In genomic region chr13:22801402-22802003, GRCh38 we compare ENCODE assay signal across 12 cellular contexts.
DNase-seq lines count a peak whose midpoint lies in the region; ATAC-seq, FAIRE-seq and TF ChIP-seq lines count a peak whose summit lies in the region.
"Had no signal": no experiment of that assay in that cellular context is flagged by ENCODE, and none has a peak within 500 bp of the region (broad histone marks: within the 10 kb centered on the region; RNA-seq: fewer than 3 reads in every experiment).

No MANE protein-coding gene starts in this region.

- no peak for TF ChIP-seq POLR2A in testis (IDR thresholded peaks at IDR 0.05)

- ATAC-seq in PC-3, result no peak

- BruUV-seq in PC-3 (replicated peaks; lab: Mats Ljungman, UMichigan), result no TSS peak

- intact Hi-C loops in PC-3 (cut with micrococcal nuclease), result loop anchor here (1.0 kb wide), 2 partner anchors 219 to 518 kb away; no protein-coding TSS in a partner anchor
- intact Hi-C loops in testis (cut with DNase I; ENCODE audit: low total_unique reads), result no loop called here

- H3K9me3 ChIP-seq in PC-3 (ENCODE audit: low read length) (no peaks in the 10 kb centered on the region), testis (no peaks in the 10 kb centered on the region)
- no peaks in the 10 kb centered on the region for H3K9me3 ChIP-seq in effector memory CD4-positive, alpha-beta T cell (ENCODE audit: control insufficient read depth, low read length)
- H3K9me3 ChIP-seq: BLaER1 had no signal

- H3K27me3 ChIP-seq in PC-3 (ENCODE audit: low read length), result peaks cover 26% of the 10 kb centered on the region; the same call in 1 of the 2 replicates
- H3K27me3 ChIP-seq in testis, result no peaks in the 10 kb centered on the region
- H3K27me3 ChIP-seq in effector memory CD4-positive, alpha-beta T cell (replicated peaks; ENCODE audit: control insufficient read depth, insufficient read depth, low read length, poor library complexity, severe bottlenecking), result no peaks in the 10 kb centered on the region
- H3K27me3 ChIP-seq: BLaER1 had no signal

- no peak overlapping the region for H3K9ac ChIP-seq in PC-3 (ENCODE audit: low read length)
- H3K9ac ChIP-seq: BLaER1 had no signal

- no peaks in the 10 kb centered on the region for H3F3A ChIP-seq in PC-3 (ENCODE audit: low read length, unreplicated experiment)

- DNase-seq in SIG-M5 treated with dmso at 0.1 percent for 504 hours (lab: John Stamatoyannopoulos, UW; ENCODE audit: unreplicated experiment), result peak; percentile 39
- no peak for DNase-seq in SIG-M5 (lab: John Stamatoyannopoulos, UW)
- no peak for DNase-seq in PC-3
- peak; percentile 30 for DNase-seq in fibroblast of villous mesenchyme (ENCODE audit: low read depth)
- peak; percentile 38 for DNase-seq in testis
- DNase-seq in effector memory CD4-positive, alpha-beta T cell, result no peak
- no peak for DNase-seq in NCI-H1436 treated with DMSO at 0.1 percent for 48 hours (lab: John Stamatoyannopoulos, UW)
- no peak for DNase-seq in GM19239 (ENCODE audit: insufficient read length, low spot score)
- DNase-seq: stimulated activated CD4-positive, alpha-beta T cell treated with anti-CD3 and anti-CD28 coated beads, Interleukin-4, amount 100 ng/mL, for 1 hour; SW 1271 had no signal

- H3K4me2 ChIP-seq in PC-3 (ENCODE audit: low read length), result no peak overlapping the region
- H3K4me2 ChIP-seq: BLaER1 had no signal

- H3K27ac ChIP-seq in PC-3 (ENCODE audit: low read length) (no peak overlapping the region), testis (no peak overlapping the region)
- no peak overlapping the region for H3K27ac ChIP-seq in effector memory CD4-positive, alpha-beta T cell (ENCODE audit: insufficient read depth, low read length, poor library complexity, severe bottlenecking)
- H3K27ac ChIP-seq: BLaER1, HL-60 had no signal

- WGBS in testis, 2 donors, result 37 to 48% methylated on average over 3 of the region's 3 CpGs

- POLR2A ChIA-PET in PC-3 (lab: Charles Lee; ENCODE audit: unreplicated experiment), result interaction anchor here (0.6 kb wide), 1 partner anchor 678 kb away, joined by 3 read pairs; no protein-coding TSS in a partner anchor

- H2AFZ ChIP-seq in PC-3 (ENCODE audit: low read length), result no peak overlapping the region

- FAIRE-seq in GM19239 (lab: Jason Lieb, UNC), result no peak

- H3K4me3 ChIP-seq in PC-3 (ENCODE audit: low read length), result no peak overlapping the region
- H3K4me3 ChIP-seq in fibroblast of villous mesenchyme (ENCODE audit: low read depth, low read length), result no peak overlapping the region
- H3K4me3 ChIP-seq in testis, result no peak overlapping the region
- no peak overlapping the region for H3K4me3 ChIP-seq in effector memory CD4-positive, alpha-beta T cell (ENCODE audit: insufficient read depth, low read depth, low read length, poor library complexity, severe bottlenecking)
- H3K4me3 ChIP-seq: BLaER1 had no signal

- H3K4me1 ChIP-seq in PC-3 (ENCODE audit: insufficient read depth, low read length), result no peaks in the 10 kb centered on the region
- H3K4me1 ChIP-seq in testis, result no peaks in the 10 kb centered on the region
- H3K4me1 ChIP-seq in effector memory CD4-positive, alpha-beta T cell (ENCODE audit: control insufficient read depth, insufficient read depth, low read length, poor library complexity, severe bottlenecking), result no peaks in the 10 kb centered on the region
- H3K4me1 ChIP-seq: BLaER1 had no signal

- H3K79me2 ChIP-seq in PC-3 (ENCODE audit: low read length), result no peaks in the 10 kb centered on the region

- peak; percentile 38; the same call in 1 of the 2 replicates for TF ChIP-seq CTCF in PC-3 (conservative IDR thresholded peaks at IDR 0.05; ENCODE audit: low read depth, low read length)
- TF ChIP-seq CTCF in fibroblast of villous mesenchyme (IDR thresholded peaks at IDR 0.05; ENCODE audit: insufficient read depth, low read depth, low read length), result peak; percentile 41
- TF ChIP-seq CTCF in testis (IDR thresholded peaks at IDR 0.05), result peak; percentile 19 to 35 (median 27)

- H3K9me2 ChIP-seq in PC-3 (replicated peaks; ENCODE audit: low read length), result no peaks in the 10 kb centered on the region

- H3K36me3 ChIP-seq in PC-3 (ENCODE audit: low read depth, low read length) (no peaks in the 10 kb centered on the region), testis (ENCODE audit: low read depth, missing control alignments) (no peaks in the 10 kb centered on the region)
- no peaks in the 10 kb centered on the region for H3K36me3 ChIP-seq in effector memory CD4-positive, alpha-beta T cell (ENCODE audit: control insufficient read depth, insufficient read depth, low read length)
- H3K36me3 ChIP-seq: BLaER1 had no signal

- no peaks in the 10 kb centered on the region for H4K20me1 ChIP-seq in PC-3 (ENCODE audit: low read length)
- H4K20me1 ChIP-seq: BLaER1 had no signal

- CTCF ChIA-PET in PC-3 (lab: Charles Lee), result interaction anchor here (0.5 to 0.8 kb wide), 5 partner anchors 219 to 1283 kb away, joined by 3 to 13 read pairs (median 5); no protein-coding TSS in a partner anchor

Comparison
In these comparisons a context has a peak if more than half of its experiments do, and no peak if none do; other contexts are left out.
1. DNase-seq: peak in SIG-M5 treated with dmso at 0.1 percent for 504 hours (single experiment), fibroblast of villous mesenchyme (single experiment) and testis (single experiment); none in SIG-M5 (single experiment), PC-3 (single experiment), effector memory CD4-positive, alpha-beta T cell (0 of 3), NCI-H1436 treated with DMSO at 0.1 percent for 48 hours (single experiment) and GM19239 (single experiment).
2. Peak in every context shown above with its lines, with median percentiles within 50 percentile points of each other: CTCF ChIP-seq.